ENCODE assay signal across 8 cellular contexts in genomic region chr5:72818866-72819534, GRCh38. TPM values are rescaled to one million over a fixed set of nuclear protein-coding genes. Genes with fewer than 3 reads are reported as not detected.
DNase-seq lines count a peak whose midpoint lies in the region; ATAC-seq and TF ChIP-seq lines count a peak whose summit lies in the region.

No MANE protein-coding gene starts in this region.

- DNase-seq in GM10266 (ENCODE audit: extremely low spot score) (peak; percentile 50), HuH-7.5 (ENCODE audit: low spot score) (peak; percentile 28), PC-9 (peak; percentile 40 to 58), glutamatergic neuron (peak; percentile 72), ovary (peak; percentile 13 to 57 (median 29)), ureter (ENCODE audit: low spot score) (peak; percentile 55)
- peak; percentile 80 for DNase-seq in activated effector memory CD4-positive, alpha-beta T cell treated with anti-CD3 and anti-CD28 coated beads, Interleukin-2, amount 50 U/mL, for 16 hours

- TF ChIP-seq CTCF in GM10266 (IDR thresholded peaks at IDR 0.05; ENCODE audit: control insufficient read depth, insufficient read depth, low read depth, missing control alignments): peak; percentile 81
- TF ChIP-seq CTCF in PC-9 (conservative IDR thresholded peaks at IDR 0.05): peak; percentile 70
- peak; percentile 58 for TF ChIP-seq CTCF in glutamatergic neuron (IDR thresholded peaks at IDR 0.05; ENCODE audit: partially characterized antibody, unreplicated experiment)
- TF ChIP-seq CTCF in ovary (IDR thresholded peaks at IDR 0.05): no peak

- H3K9me3 Mint-ChIP-seq in glutamatergic neuron (ENCODE audit: unreplicated experiment): peaks cover 14% of the 10 kb centered on the region

- H3K4me1 Mint-ChIP-seq in glutamatergic neuron (ENCODE audit: low read depth, unreplicated experiment): peaks cover 20% of the 10 kb centered on the region

- WGBS in ovary, 3 donors: 60 to 70% (median 70%) methylated on average over 5 of the region's 5 CpGs

- no TSS peak for BruUV-seq in PC-9 (replicated peaks; lab: Mats Ljungman, UMichigan)

- CTCF ChIA-PET in PC-9 (lab: Charles Lee): interaction anchor here (0.5 to 3.5 kb wide), 7 partner anchors 208 to 628 kb away, joined by 3 to 18 read pairs (median 5); partner anchors contain the start of genes MRPS27 and PTCD2

- H3K27ac ChIP-seq in PC-9 (no peak overlapping the region), ovary (no peak overlapping the region)

- no peaks in the 10 kb centered on the region for H4K20me1 ChIP-seq in PC-9 (ENCODE audit: insufficient read depth)

- TF ChIP-seq POLR2A in ovary (IDR thresholded peaks at IDR 0.05): no peak

- H3K9me3 ChIP-seq in PC-9 (ENCODE audit: insufficient read depth, low read depth): no peaks in the 10 kb centered on the region
- H3K9me3 ChIP-seq in ovary: no peaks in the 10 kb centered on the region

- POLR2A ChIA-PET in PC-9 (lab: Charles Lee; ENCODE audit: unreplicated experiment): interaction anchor here (0.5 to 1.0 kb wide), 5 partner anchors 10 to 293 kb away, joined by 3 to 5 read pairs (median 3); no protein-coding TSS in a partner anchor

- ATAC-seq in activated CD4-positive, CD25-positive, alpha-beta regulatory T cell treated with anti-CD3 and anti-CD28 coated beads, Interleukin-2, amount 50 U/mL, for 24 hours: no peak

- intact Hi-C loops in PC-9 (cut with micrococcal nuclease; ENCODE audit: unreplicated experiment): loop anchor here (1.0 to 10.0 kb wide), 7 partner anchors 30 to 1042 kb away; no protein-coding TSS in a partner anchor
- intact Hi-C loops in ovary (cut with DNase I): loop anchor here in 1 of 4 donors (10.0 kb wide), 1 partner anchor 136 kb away; the partner anchor contains the start of gene FCHO2

- H3K4me2 ChIP-seq in PC-9: peak overlapping the region; percentile 97

- H3K27ac Mint-ChIP-seq in glutamatergic neuron (ENCODE audit: unreplicated experiment): peak overlapping the region; percentile 99

- H3K4me3 ChIP-seq in PC-9 (peak overlapping the region; percentile 81; the same call in 1 of the 2 replicates), ovary (no peak overlapping the region)

- peak overlapping the region; percentile 97 for H3K4me3 Mint-ChIP-seq in glutamatergic neuron (ENCODE audit: unreplicated experiment)

- no peak for TF ChIP-seq EP300 in ovary (IDR thresholded peaks at IDR 0.05)

- H3K27me3 ChIP-seq in PC-9 (ENCODE audit: insufficient read depth, low read depth) (no peaks in the 10 kb centered on the region), ovary (no peaks in the 10 kb centered on the region)

- peaks cover 49% of the 10 kb centered on the region for H3K79me2 ChIP-seq in PC-9 (ENCODE audit: low read depth)

- H3K36me3 ChIP-seq in PC-9 (ENCODE audit: low read depth) (no peaks in the 10 kb centered on the region), ovary (no peaks in the 10 kb centered on the region)

- H3K4me1 ChIP-seq in PC-9 (replicated peaks; ENCODE audit: insufficient read depth) (peaks cover 34% of the 10 kb centered on the region), ovary (ENCODE audit: insufficient read depth) (peaks cover 5% of the 10 kb centered on the region)

- peaks cover 18% of the 10 kb centered on the region for H3F3A ChIP-seq in PC-9 (ENCODE audit: insufficient read depth, low read depth)

- H2AFZ ChIP-seq in PC-9: no peak overlapping the region

- H3K36me3 Mint-ChIP-seq in glutamatergic neuron (ENCODE audit: unreplicated experiment): no peaks in the 10 kb centered on the region

- no peaks in the 10 kb centered on the region for H3K9me2 ChIP-seq in PC-9 (ENCODE audit: insufficient read depth)

- peaks cover 9% of the 10 kb centered on the region for H3K27me3 Mint-ChIP-seq in glutamatergic neuron (ENCODE audit: unreplicated experiment)

RNA-seq across cellular contexts. Expression of gene TNPO1, which starts 2.5 kb away (rescaled TPM):
- total RNA-seq in PC-9 (2021): 135 and 185 TPM in 2 replicates
- total RNA-seq in glutamatergic neuron (ENCODE audit: unreplicated experiment): 289 TPM
- 10 to 100 TPM; 48.6 to 99.3 (median 77.8) TPM for total RNA-seq in ovary
- 10 to 100 TPM; 14.9 to 44.2 TPM for polyA plus RNA-seq in ovary
- 126 TPM for total RNA-seq in ureter

Comparison
In these comparisons a context has a peak if more than half of its experiments do, and no peak if none do; other contexts are left out.
1. DNase-seq: peak in every context shown above with its lines; median percentile 80 in activated effector memory CD4-positive, alpha-beta T cell treated with anti-CD3 and anti-CD28 coated beads, Interleukin-2, amount 50 U/mL, for 16 hours; 72 in glutamatergic neuron; 55 in ureter; 50 in GM10266; 49 in PC-9; 29 in ovary; 28 in HuH-7.5.
2. CTCF ChIP-seq: peak in GM10266 (single experiment), PC-9 (single experiment) and glutamatergic neuron (single experiment); none in ovary (0 of 3).